1 cellular context compared by ENCODE assay signal in the genomic region with DNA sequence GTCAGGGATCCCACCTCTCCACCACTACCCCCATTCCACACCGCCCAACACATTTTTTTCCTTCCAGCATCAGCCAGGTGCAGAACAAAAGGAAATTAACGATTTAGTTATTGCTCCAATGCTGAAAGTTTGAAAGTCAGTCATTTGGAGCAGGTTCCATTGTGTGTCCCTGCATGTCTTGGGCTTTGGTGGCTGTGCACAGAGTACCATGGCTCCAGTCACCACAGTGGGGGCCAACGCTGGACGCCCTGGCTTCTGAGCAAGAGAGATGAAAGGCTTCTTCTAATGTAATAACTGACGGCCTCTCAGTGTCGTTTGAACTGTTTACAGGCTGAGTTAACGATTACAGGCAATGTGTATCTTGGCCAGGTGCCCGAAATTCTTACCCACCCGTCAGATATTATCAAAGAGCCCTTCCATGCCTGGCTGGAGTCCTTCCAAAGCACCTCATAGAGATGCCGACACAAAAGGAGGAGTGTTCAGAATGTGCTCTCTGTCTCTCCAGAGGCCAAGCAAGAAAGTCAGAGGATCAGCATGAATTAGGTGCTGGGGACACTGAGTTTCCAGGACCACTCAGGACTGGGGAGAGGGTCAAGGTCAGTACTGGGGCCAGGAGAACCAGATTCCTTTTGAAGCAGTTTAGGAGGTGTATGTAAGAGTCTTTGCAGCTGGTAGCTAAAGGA.
A peak's percentile ranks its signal among the peaks of the same experiment; 100 is the strongest.
TF ChIP-seq lines count a peak whose summit lies in the region.

No MANE protein-coding gene starts in this region.

TF ChIP-seq in HEK293, 187 proteins besides CTCF, POLR2A, EP300 and RAD21 (continued from another document):
- TF ChIP-seq, protein P1, sequence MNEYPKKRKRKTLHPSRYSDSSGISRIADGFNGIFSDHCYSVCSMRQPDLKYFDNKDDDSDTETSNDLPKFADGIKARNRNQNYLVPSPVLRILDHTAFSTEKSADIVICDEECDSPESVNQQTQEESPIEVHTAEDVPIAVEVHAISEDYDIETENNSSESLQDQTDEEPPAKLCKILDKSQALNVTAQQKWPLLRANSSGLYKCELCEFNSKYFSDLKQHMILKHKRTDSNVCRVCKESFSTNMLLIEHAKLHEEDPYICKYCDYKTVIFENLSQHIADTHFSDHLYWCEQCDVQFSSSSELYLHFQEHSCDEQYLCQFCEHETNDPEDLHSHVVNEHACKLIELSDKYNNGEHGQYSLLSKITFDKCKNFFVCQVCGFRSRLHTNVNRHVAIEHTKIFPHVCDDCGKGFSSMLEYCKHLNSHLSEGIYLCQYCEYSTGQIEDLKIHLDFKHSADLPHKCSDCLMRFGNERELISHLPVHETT (tag by site-specific recombination; IDR thresholded peaks at IDR 0.05), result no peak
- TF ChIP-seq ZNF112 (tag by site-specific recombination; IDR thresholded peaks at IDR 0.05), result no peak
- no peak for TF ChIP-seq ZNF707 (tag by site-specific recombination; IDR thresholded peaks at IDR 0.05)
- TF ChIP-seq ZNF37A (tag by site-specific recombination; IDR thresholded peaks at IDR 0.05), result peak; percentile 53; the same call in 1 of the 2 replicates
- TF ChIP-seq, protein P2, sequence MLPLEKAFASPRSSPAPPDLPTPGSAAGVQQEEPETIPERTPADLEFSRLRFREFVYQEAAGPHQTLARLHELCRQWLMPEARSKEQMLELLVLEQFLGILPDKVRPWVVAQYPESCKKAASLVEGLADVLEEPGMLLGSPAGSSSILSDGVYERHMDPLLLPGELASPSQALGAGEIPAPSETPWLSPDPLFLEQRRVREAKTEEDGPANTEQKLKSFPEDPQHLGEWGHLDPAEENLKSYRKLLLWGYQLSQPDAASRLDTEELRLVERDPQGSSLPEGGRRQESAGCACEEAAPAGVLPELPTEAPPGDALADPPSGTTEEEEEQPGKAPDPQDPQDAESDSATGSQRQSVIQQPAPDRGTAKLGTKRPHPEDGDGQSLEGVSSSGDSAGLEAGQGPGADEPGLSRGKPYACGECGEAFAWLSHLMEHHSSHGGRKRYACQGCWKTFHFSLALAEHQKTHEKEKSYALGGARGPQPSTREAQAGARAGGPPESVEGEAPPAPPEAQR (tag by site-specific recombination; IDR thresholded peaks at IDR 0.05), result no peak; the same call in 1 of the 2 replicates
- TF ChIP-seq ZNF426 (tag by site-specific recombination; IDR thresholded peaks at IDR 0.05), result no peak
- TF ChIP-seq, protein P3, sequence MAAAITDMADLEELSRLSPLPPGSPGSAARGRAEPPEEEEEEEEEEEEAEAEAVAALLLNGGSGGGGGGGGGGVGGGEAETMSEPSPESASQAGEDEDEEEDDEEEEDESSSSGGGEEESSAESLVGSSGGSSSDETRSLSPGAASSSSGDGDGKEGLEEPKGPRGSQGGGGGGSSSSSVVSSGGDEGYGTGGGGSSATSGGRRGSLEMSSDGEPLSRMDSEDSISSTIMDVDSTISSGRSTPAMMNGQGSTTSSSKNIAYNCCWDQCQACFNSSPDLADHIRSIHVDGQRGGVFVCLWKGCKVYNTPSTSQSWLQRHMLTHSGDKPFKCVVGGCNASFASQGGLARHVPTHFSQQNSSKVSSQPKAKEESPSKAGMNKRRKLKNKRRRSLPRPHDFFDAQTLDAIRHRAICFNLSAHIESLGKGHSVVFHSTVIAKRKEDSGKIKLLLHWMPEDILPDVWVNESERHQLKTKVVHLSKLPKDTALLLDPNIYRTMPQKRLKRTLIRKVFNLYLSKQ (tag by site-specific recombination; IDR thresholded peaks at IDR 0.05; ENCODE audit: borderline replicate concordance), result no peak
- TF ChIP-seq, protein P4, sequence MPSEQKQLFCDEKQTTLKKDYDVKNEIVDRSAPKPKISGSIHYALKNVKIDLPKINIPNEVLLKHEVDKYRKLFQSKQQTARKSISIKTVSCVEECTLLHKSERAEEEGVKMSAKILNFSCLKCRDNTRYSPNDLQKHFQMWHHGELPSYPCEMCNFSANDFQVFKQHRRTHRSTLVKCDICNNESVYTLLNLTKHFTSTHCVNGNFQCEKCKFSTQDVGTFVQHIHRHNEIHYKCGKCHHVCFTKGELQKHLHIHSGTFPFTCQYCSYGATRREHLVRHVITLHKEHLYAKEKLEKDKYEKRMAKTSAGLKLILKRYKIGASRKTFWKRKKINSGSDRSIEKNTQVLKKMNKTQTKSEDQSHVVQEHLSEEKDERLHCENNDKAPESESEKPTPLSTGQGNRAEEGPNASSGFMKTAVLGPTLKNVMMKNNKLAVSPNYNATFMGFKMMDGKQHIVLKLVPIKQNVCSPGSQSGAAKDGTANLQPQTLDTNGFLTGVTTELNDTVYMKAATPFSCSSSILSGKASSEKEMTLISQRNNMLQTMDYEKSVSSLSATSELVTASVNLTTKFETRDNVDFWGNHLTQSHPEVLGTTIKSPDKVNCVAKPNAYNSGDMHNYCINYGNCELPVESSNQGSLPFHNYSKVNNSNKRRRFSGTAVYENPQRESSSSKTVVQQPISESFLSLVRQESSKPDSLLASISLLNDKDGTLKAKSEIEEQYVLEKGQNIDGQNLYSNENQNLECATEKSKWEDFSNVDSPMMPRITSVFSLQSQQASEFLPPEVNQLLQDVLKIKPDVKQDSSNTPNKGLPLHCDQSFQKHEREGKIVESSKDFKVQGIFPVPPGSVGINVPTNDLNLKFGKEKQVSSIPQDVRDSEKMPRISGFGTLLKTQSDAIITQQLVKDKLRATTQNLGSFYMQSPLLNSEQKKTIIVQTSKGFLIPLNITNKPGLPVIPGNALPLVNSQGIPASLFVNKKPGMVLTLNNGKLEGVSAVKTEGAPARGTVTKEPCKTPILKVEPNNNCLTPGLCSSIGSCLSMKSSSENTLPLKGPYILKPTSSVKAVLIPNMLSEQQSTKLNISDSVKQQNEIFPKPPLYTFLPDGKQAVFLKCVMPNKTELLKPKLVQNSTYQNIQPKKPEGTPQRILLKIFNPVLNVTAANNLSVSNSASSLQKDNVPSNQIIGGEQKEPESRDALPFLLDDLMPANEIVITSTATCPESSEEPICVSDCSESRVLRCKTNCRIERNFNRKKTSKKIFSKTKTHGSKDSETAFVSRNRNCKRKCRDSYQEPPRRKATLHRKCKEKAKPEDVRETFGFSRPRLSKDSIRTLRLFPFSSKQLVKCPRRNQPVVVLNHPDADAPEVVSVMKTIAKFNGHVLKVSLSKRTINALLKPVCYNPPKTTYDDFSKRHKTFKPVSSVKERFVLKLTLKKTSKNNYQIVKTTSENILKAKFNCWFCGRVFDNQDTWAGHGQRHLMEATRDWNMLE (tag by site-specific recombination; conservative IDR thresholded peaks at IDR 0.05; ENCODE audit: low read depth), result no peak
- no peak for TF ChIP-seq SETDB1 (IDR thresholded peaks at IDR 0.05; ENCODE audit: insufficient read length, low read length)
- TF ChIP-seq, protein P5, sequence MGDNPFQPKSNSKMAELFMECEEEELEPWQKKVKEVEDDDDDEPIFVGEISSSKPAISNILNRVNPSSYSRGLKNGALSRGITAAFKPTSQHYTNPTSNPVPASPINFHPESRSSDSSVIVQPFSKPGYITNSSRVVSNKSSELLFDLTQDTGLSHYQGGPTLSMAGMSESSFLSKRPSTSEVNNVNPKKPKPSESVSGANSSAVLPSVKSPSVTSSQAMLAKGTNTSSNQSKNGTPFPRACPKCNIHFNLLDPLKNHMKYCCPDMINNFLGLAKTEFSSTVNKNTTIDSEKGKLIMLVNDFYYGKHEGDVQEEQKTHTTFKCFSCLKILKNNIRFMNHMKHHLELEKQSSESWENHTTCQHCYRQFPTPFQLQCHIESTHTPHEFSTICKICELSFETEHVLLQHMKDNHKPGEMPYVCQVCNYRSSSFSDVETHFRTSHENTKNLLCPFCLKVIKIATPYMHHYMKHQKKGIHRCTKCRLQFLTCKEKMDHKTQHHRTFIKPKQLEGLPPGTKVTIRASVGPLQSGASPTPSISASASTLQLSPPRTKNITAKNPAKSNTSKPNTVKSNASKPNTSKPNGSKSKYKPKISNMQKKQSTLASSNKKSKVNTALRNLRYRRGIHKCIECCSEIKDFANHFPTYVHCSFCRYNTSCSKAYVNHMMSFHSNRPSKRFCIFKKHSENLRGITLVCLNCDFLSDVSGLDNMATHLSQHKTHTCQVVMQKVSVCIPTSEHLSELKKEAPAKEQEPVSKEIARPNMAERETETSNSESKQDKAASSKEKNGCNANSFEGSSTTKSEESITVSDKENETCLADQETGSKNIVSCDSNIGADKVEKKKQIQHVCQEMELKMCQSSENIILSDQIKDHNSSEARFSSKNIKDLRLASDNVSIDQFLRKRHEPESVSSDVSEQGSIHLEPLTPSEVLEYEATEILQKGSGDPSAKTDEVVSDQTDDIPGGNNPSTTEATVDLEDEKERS (tag by site-specific recombination; IDR thresholded peaks at IDR 0.05), result no peak
- TF ChIP-seq ZNF624 (tag by site-specific recombination; IDR thresholded peaks at IDR 0.05), result no peak
- no peak for TF ChIP-seq ZNF140 (tag by site-specific recombination; IDR thresholded peaks at IDR 0.05)
- peak; percentile 36; the same call in 1 of the 2 replicates for TF ChIP-seq YY2 (tag by site-specific recombination; IDR thresholded peaks at IDR 0.05)
- TF ChIP-seq MEIS1 (CRISPR knock-in tag; IDR thresholded peaks at IDR 0.05; ENCODE audit: borderline replicate concordance), result no peak
- no peak for TF ChIP-seq SCRT1 (tag by site-specific recombination; IDR thresholded peaks at IDR 0.05; ENCODE audit: borderline replicate concordance)
